21 cellular contexts compared by ENCODE assay signal in genomic region chrX:42398967-42399631, GRCh38.
DNase-seq lines count a peak whose midpoint lies in the region; ATAC-seq, FAIRE-seq and TF ChIP-seq lines count a peak whose summit lies in the region.
"Had no signal": no experiment of that assay in that cellular context is flagged by ENCODE, and none has a peak within 500 bp of the region (broad histone marks: within the 10 kb centered on the region; RNA-seq: fewer than 3 reads in every experiment).

No MANE protein-coding gene starts in this region.

- no peaks in the 10 kb centered on the region for H3K36me3 Mint-ChIP-seq in activated T-cell treated with anti-CD3 and anti-CD28 coated beads, Interleukin-2, amount 50 U/mL, for 4 hours (ENCODE audit: insufficient read depth)
- H3K36me3 Mint-ChIP-seq in T-cell, result no peaks in the 10 kb centered on the region
- H3K36me3 Mint-ChIP-seq: stimulated activated naive B cell treated with anti-CD40 and anti-IgM and Interleukin-4, amounts not matched to agents 10 μg/mL and 1 μg/mL and 100 μg/mL, for 72 hours had no signal

- FAIRE-seq in colon (lab: Jason Lieb, UNC) (peak; percentile 84), small intestine (lab: Jason Lieb, UNC) (no peak)
- FAIRE-seq: H54, RCC 7860 had no signal

- peak overlapping the region; percentile 70 to 92 for H3K27ac Mint-ChIP-seq in T-cell
- H3K27ac Mint-ChIP-seq: activated B cell treated with CpG ODN at 0.5 μM for 24 hours; stimulated activated naive B cell treated with anti-CD40 and anti-IgM and Interleukin-4, amounts not matched to agents 10 μg/mL and 1 μg/mL and 100 μg/mL, for 72 hours had no signal

- peaks cover 15% of the 10 kb centered on the region for H3K4me1 Mint-ChIP-seq in activated T-cell treated with anti-CD3 and anti-CD28 coated beads, Interleukin-2, amount 50 U/mL, for 4 hours (ENCODE audit: low read depth)
- peaks cover 16 to 32% (median 17%) of the 10 kb centered on the region in 3 donors for H3K4me1 Mint-ChIP-seq in T-cell

- no peak for ATAC-seq in activated T-cell treated with anti-CD3 and anti-CD28 coated beads, Interleukin-2, amount 50 U/mL, for 4 hours
- ATAC-seq in T-cell (replicated peaks in 1 of 4) (peak; percentile 31 to 74 (median 54)), GM18520 (IDR thresholded peaks at IDR 0.05; ENCODE audit: unreplicated experiment) (no peak)
- ATAC-seq: stimulated activated naive B cell treated with anti-CD40 and anti-IgM and Interleukin-4, amounts not matched to agents 10 μg/mL and 1 μg/mL and 100 μg/mL, for 72 hours; upper lobe of right lung had no signal

- H3K4me3 Mint-ChIP-seq in activated T-cell treated with anti-CD3 and anti-CD28 coated beads, Interleukin-2, amount 50 U/mL, for 4 hours, result peak overlapping the region; percentile 17
- H3K4me3 Mint-ChIP-seq in T-cell, result peak overlapping the region; percentile 10 to 51 (median 38)
- H3K4me3 Mint-ChIP-seq: activated B cell treated with CpG ODN at 0.5 μM for 24 hours; stimulated activated naive B cell treated with anti-CD40 and anti-IgM and Interleukin-4, amounts not matched to agents 10 μg/mL and 1 μg/mL and 100 μg/mL, for 72 hours had no signal

- H3K4me3 ChIP-seq in small intestine (ENCODE audit: low read depth in 1 of 2, low read length in 2 of 2) (no peak overlapping the region), suprapubic skin (no peak overlapping the region)
- H3K4me3 ChIP-seq: breast epithelium, MG63, skin epidermis, upper lobe of right lung had no signal

- WGBS in small intestine, 3 donors, result 68 to 83% (median 74%) methylated on average over 8 of the region's 8 CpGs
- WGBS in suprapubic skin, result 64% methylated on average over 8 of the region's 8 CpGs

- TF ChIP-seq EP300 in suprapubic skin (IDR thresholded peaks at IDR 0.05), result no peak

- H3K27ac ChIP-seq in small intestine (ENCODE audit: low read depth in 1 of 2, low read length in 1 of 2), result no peak overlapping the region
- H3K27ac ChIP-seq in suprapubic skin, result no peak overlapping the region
- H3K27ac ChIP-seq: breast epithelium, parathyroid adenoma, upper lobe of right lung had no signal

- no peaks in the 10 kb centered on the region for H3K9me3 ChIP-seq in small intestine (ENCODE audit: control insufficient read depth, low read depth)
- H3K9me3 ChIP-seq in suprapubic skin, result no peaks in the 10 kb centered on the region
- H3K9me3 ChIP-seq: breast epithelium, MG63, upper lobe of right lung had no signal

- H3K27me3 Mint-ChIP-seq in activated T-cell treated with anti-CD3 and anti-CD28 coated beads, Interleukin-2, amount 50 U/mL, for 4 hours (ENCODE audit: low read depth), result no peaks in the 10 kb centered on the region
- H3K27me3 Mint-ChIP-seq in T-cell, result no peaks in the 10 kb centered on the region
- H3K27me3 Mint-ChIP-seq: activated B cell treated with CpG ODN at 0.5 μM for 24 hours had no signal

- POLR2A ChIA-PET in T-cell (lab: Charles Lee), result no interaction called here

- CTCF ChIA-PET in T-cell (lab: Charles Lee), result no interaction called here

- H3K9me3 Mint-ChIP-seq in activated T-cell treated with anti-CD3 and anti-CD28 coated beads, Interleukin-2, amount 50 U/mL, for 4 hours, result no peaks in the 10 kb centered on the region
- H3K9me3 Mint-ChIP-seq in T-cell, result no peaks in the 10 kb centered on the region
- H3K9me3 Mint-ChIP-seq: activated B cell treated with CpG ODN at 0.5 μM for 24 hours; stimulated activated naive B cell treated with anti-CD40 and anti-IgM and Interleukin-4, amounts not matched to agents 10 μg/mL and 1 μg/mL and 100 μg/mL, for 72 hours had no signal

- H3K4me1 ChIP-seq in small intestine (ENCODE audit: control insufficient read depth in 2 of 2, insufficient read depth in 1 of 2, low read depth in 1 of 2, low read length in 1 of 2) (no peaks in the 10 kb centered on the region), suprapubic skin (no peaks in the 10 kb centered on the region)
- H3K4me1 ChIP-seq: breast epithelium, parathyroid adenoma, upper lobe of right lung had no signal

- H3K27me3 ChIP-seq in small intestine (ENCODE audit: control insufficient read depth in 2 of 2, insufficient read depth in 2 of 2, low read length in 2 of 2) (no peaks in the 10 kb centered on the region), suprapubic skin (no peaks in the 10 kb centered on the region)
- H3K27me3 ChIP-seq: MG63, upper lobe of right lung had no signal

- H3K36me3 ChIP-seq in small intestine (ENCODE audit: control insufficient read depth in 2 of 2, insufficient read depth in 2 of 2, low read length in 2 of 2) (no peaks in the 10 kb centered on the region), suprapubic skin (no peaks in the 10 kb centered on the region)
- H3K36me3 ChIP-seq: breast epithelium, MG63, upper lobe of right lung had no signal

- DNase-seq in activated T-cell treated with anti-CD3 and anti-CD28 coated beads, Interleukin-2, amount 50 U/mL, for 4 hours, result no peak
- no peak for DNase-seq in activated T-cell treated with anti-CD3 and anti-CD28 coated beads, Interleukin-2, amount 50 U/mL, for 1 hour
- DNase-seq in T-cell (peak in 4 of 34 experiments; percentile 4 to 9 (median 4)), small intestine (peak; percentile 28), suprapubic skin (ENCODE audit: low spot score in 2 of 2) (no peak), NCI-H187 treated with DMSO at 0.1 percent for 48 hours (lab: John Stamatoyannopoulos, UW) (no peak)
- DNase-seq: activated B cell treated with CpG ODN at 0.5 μM for 24 hours; GF-D8; hippocampal formation; MG63; NCI-H187; NCI-H526; stimulated activated naive B cell treated with anti-CD40 and anti-IgM and Interleukin-4, amounts not matched to agents 10 μg/mL and 1 μg/mL and 100 μg/mL, for 72 hours; upper lobe of right lung had no signal

- TF ChIP-seq CTCF in suprapubic skin (IDR thresholded peaks at IDR 0.05), result no peak

- no peak for TF ChIP-seq POLR2A in suprapubic skin (IDR thresholded peaks at IDR 0.05)

Comparison
In these comparisons a context has a peak if more than half of its experiments do, and no peak if none do; other contexts are left out.
1. ATAC-seq: peak in T-cell (4 of 4); none in activated T-cell treated with anti-CD3 and anti-CD28 coated beads, Interleukin-2, amount 50 U/mL, for 4 hours (0 of 2) and GM18520 (single experiment).